Comparison of ENCODE assay signal across 1 cellular context in the genomic region with DNA sequence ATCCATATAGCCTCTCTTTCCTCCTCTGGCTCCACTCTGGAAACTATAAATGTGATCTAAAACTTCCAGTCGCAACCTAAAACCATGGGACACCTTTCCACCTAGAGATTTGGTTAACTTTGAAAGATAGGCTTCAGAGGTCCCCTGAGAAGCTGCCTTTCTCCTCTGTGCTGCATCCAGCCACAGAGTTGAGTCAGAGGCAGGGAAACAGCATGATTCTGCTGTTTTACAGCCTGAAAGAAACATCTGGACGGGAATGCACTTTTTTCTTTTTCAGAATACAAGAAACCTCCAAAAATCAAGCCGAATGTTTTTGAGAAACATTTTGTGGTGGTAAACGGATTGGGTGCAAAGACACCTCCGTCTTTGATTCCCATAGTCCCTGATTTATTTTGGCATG.
TF ChIP-seq lines count a peak whose summit lies in the region.

No MANE protein-coding gene starts in this region.

TF ChIP-seq in IMR-90, 13 proteins besides CTCF, POLR2A, EP300 and RAD21:
- no peak for TF ChIP-seq MAFK (IDR thresholded peaks at IDR 0.05; ENCODE audit: low read depth, low read length)
- 0 out of 2 replicates have a peak, but pooled peaks have one; percentile 19 for TF ChIP-seq NFE2L2 (IDR thresholded peaks at IDR 0.05; ENCODE audit: low read depth, low read length)
